ENCODE assay signal across 7 cellular contexts in genomic region chr11:100686476-100686875, GRCh38. TPM values are rescaled to one million over a fixed set of nuclear protein-coding genes. Genes with fewer than 3 reads are reported as not detected.
DNase-seq lines count a peak whose midpoint lies in the region; ATAC-seq and TF ChIP-seq lines count a peak whose summit lies in the region.

No MANE protein-coding gene starts in this region.

- POLR2A ChIA-PET in HCT116 (lab: Charles Lee), result no interaction called here

- H3K4me3 Mint-ChIP-seq in activated naive CD8-positive, alpha-beta T cell treated with anti-CD3 and anti-CD28 coated beads for 36 hours, result peak overlapping the region; percentile 66
- H3K4me3 Mint-ChIP-seq in immature natural killer cell, result peak overlapping the region; percentile 86 to 98 (median 88)
- peak overlapping the region; percentile 98 for H3K4me3 Mint-ChIP-seq in stimulated activated naive B cell treated with anti-CD40 and anti-IgM and Interleukin-4, amounts not matched to agents 10 μg/mL and 1 μg/mL and 100 μg/mL, for 72 hours

- ATAC-seq in HCT116, result no peak
- ATAC-seq in stimulated activated naive B cell treated with anti-CD40 and anti-IgM and Interleukin-4, amounts not matched to agents 10 μg/mL and 1 μg/mL and 100 μg/mL, for 72 hours (replicated peaks), result no peak
- ATAC-seq in HG02588 (IDR thresholded peaks at IDR 0.05; ENCODE audit: unreplicated experiment), result no peak
- no peak for ATAC-seq in HG02870 (IDR thresholded peaks at IDR 0.05; ENCODE audit: unreplicated experiment)
- no peak for ATAC-seq in GM21381 (IDR thresholded peaks at IDR 0.05; ENCODE audit: unreplicated experiment)

- H3K36me3 Mint-ChIP-seq in activated naive CD8-positive, alpha-beta T cell treated with anti-CD3 and anti-CD28 coated beads for 36 hours, result no peaks in the 10 kb centered on the region
- H3K36me3 Mint-ChIP-seq in immature natural killer cell, result no peaks in the 10 kb centered on the region
- no peaks in the 10 kb centered on the region for H3K36me3 Mint-ChIP-seq in stimulated activated naive B cell treated with anti-CD40 and anti-IgM and Interleukin-4, amounts not matched to agents 10 μg/mL and 1 μg/mL and 100 μg/mL, for 72 hours

- no peaks in the 10 kb centered on the region for H3K9me2 ChIP-seq in HCT116 (ENCODE audit: insufficient read depth)

- peak overlapping the region; percentile 69 for H3K4me2 ChIP-seq in HCT116 (ENCODE audit: low read length)

- no peaks in the 10 kb centered on the region for H3K27me3 ChIP-seq in HCT116 (ENCODE audit: insufficient read depth, low read length)

- no peaks in the 10 kb centered on the region for H3K36me3 ChIP-seq in HCT116 (ENCODE audit: control insufficient read depth in 1 of 2, insufficient read depth in 2 of 2, low read length in 2 of 2)

- no peak overlapping the region for H3K27ac ChIP-seq in HCT116 (ENCODE audit: low read depth, low read length)

- no TSS peak for BruUV-seq in HCT116 (replicated peaks; lab: Mats Ljungman, UMichigan)

- RAD21 ChIA-PET in HCT116 (lab: Charles Lee; ENCODE audit: low non-redundant PET in 1 of 2, low total read pairs in 2 of 2, uncharacterized antibody in 2 of 2, unreplicated experiment in 2 of 2), result no interaction called here

- intact Hi-C loops in HCT116 (cut with micrococcal nuclease), result loop anchor here (5.0 kb wide), 1 partner anchor 56 kb away; no protein-coding TSS in a partner anchor

- H3K27me3 Mint-ChIP-seq in activated naive CD8-positive, alpha-beta T cell treated with anti-CD3 and anti-CD28 coated beads for 36 hours, result peaks cover 46% of the 10 kb centered on the region
- H3K27me3 Mint-ChIP-seq in immature natural killer cell (ENCODE audit: low read depth in 3 of 3), result peaks cover 2 to 4% (median 3%) of the 10 kb centered on the region in 3 donors
- no peaks in the 10 kb centered on the region for H3K27me3 Mint-ChIP-seq in stimulated activated naive B cell treated with anti-CD40 and anti-IgM and Interleukin-4, amounts not matched to agents 10 μg/mL and 1 μg/mL and 100 μg/mL, for 72 hours

- H4K20me1 ChIP-seq in HCT116 (ENCODE audit: insufficient read depth), result no peaks in the 10 kb centered on the region

- H2AFZ ChIP-seq in HCT116 (ENCODE audit: low read depth, low read length, poor library complexity, severe bottlenecking), result no peak overlapping the region

- TF ChIP-seq RAD21 in HCT116 (IDR thresholded peaks at IDR 0.05; ENCODE audit: low read depth), result no peak

- H3K79me2 ChIP-seq in HCT116 (ENCODE audit: insufficient read depth, low read length), result peaks cover 35% of the 10 kb centered on the region

- CTCF ChIA-PET in HCT116 (lab: Charles Lee), result no interaction called here

- peak overlapping the region; percentile 74 to 78 for H3K4me3 ChIP-seq in HCT116 (replicated peaks in 1 of 2; ENCODE audit: low read depth in 1 of 2, low read length in 2 of 2)

- H3K4me1 Mint-ChIP-seq in activated naive CD8-positive, alpha-beta T cell treated with anti-CD3 and anti-CD28 coated beads for 36 hours, result peaks cover 18% of the 10 kb centered on the region
- peaks cover 57 to 75% of the 10 kb centered on the region in 2 donors for H3K4me1 Mint-ChIP-seq in immature natural killer cell
- peaks cover 37 to 71% of the 10 kb centered on the region in 2 donors for H3K4me1 Mint-ChIP-seq in stimulated activated naive B cell treated with anti-CD40 and anti-IgM and Interleukin-4, amounts not matched to agents 10 μg/mL and 1 μg/mL and 100 μg/mL, for 72 hours

- H3K9ac ChIP-seq in HCT116 (ENCODE audit: low read length), result peak overlapping the region; percentile 80

- H3K9me3 Mint-ChIP-seq in activated naive CD8-positive, alpha-beta T cell treated with anti-CD3 and anti-CD28 coated beads for 36 hours, result no peaks in the 10 kb centered on the region
- H3K9me3 Mint-ChIP-seq in immature natural killer cell, result no peaks in the 10 kb centered on the region
- H3K9me3 Mint-ChIP-seq in stimulated activated naive B cell treated with anti-CD40 and anti-IgM and Interleukin-4, amounts not matched to agents 10 μg/mL and 1 μg/mL and 100 μg/mL, for 72 hours, result no peaks in the 10 kb centered on the region

- peaks cover 11 to 60% of the 10 kb centered on the region in 2 experiments; a peak in 3 of 4 replicates for H3K4me1 ChIP-seq in HCT116 (ENCODE audit: control insufficient read depth in 1 of 2, insufficient read depth in 2 of 2, low read length in 2 of 2)

- DNase-seq in HCT116 (ENCODE audit: low read depth, low spot score) (no peak), immature natural killer cell (no peak)
- DNase-seq in activated naive CD8-positive, alpha-beta T cell treated with anti-CD3 and anti-CD28 coated beads for 36 hours, result no peak
- no peak for DNase-seq in stimulated activated naive B cell treated with anti-CD40 and anti-IgM and Interleukin-4, amounts not matched to agents 10 μg/mL and 1 μg/mL and 100 μg/mL, for 72 hours

- TF ChIP-seq POLR2A in HCT116 (IDR thresholded peaks at IDR 0.05; ENCODE audit: borderline replicate concordance, extremely low read depth, insufficient read depth, insufficient read length), result no peak

- H3K27ac Mint-ChIP-seq in activated naive CD8-positive, alpha-beta T cell treated with anti-CD3 and anti-CD28 coated beads for 36 hours, result no peak overlapping the region
- H3K27ac Mint-ChIP-seq in immature natural killer cell, result peak overlapping the region in 5 of 6 donors; percentile 42 to 84 (median 72)
- H3K27ac Mint-ChIP-seq in stimulated activated naive B cell treated with anti-CD40 and anti-IgM and Interleukin-4, amounts not matched to agents 10 μg/mL and 1 μg/mL and 100 μg/mL, for 72 hours, result peak overlapping the region; percentile 94

- no peaks in the 10 kb centered on the region for H3K9me3 ChIP-seq in HCT116 (ENCODE audit: control insufficient read depth in 1 of 2, insufficient read depth in 1 of 2, low read depth in 1 of 2, low read length in 2 of 2)

- TF ChIP-seq CTCF in HCT116 (IDR thresholded peaks at IDR 0.05 in 2 of 3, conservative IDR thresholded peaks at IDR 0.05 in 1 of 3; ENCODE audit: borderline replicate concordance in 1 of 3, insufficient read depth in 1 of 3, low read depth in 2 of 3, low read length in 2 of 3), result no peak

TF ChIP-seq in HCT116, 20 proteins besides CTCF, POLR2A, EP300 and RAD21:
- TF ChIP-seq POLR2AphosphoS5 (IDR thresholded peaks at IDR 0.05; ENCODE audit: low read depth, low read length) (no peak), EGR1 (IDR thresholded peaks at IDR 0.05; ENCODE audit: low read depth) (no peak), ZFX (IDR thresholded peaks at IDR 0.05) (no peak), ZNF274 (IDR thresholded peaks at IDR 0.05; ENCODE audit: low read depth, low read length) (no peak), REST (IDR thresholded peaks at IDR 0.05; ENCODE audit: low read depth) (no peak), YY1 (IDR thresholded peaks at IDR 0.05; ENCODE audit: extremely low read depth, insufficient replicate concordance, low read depth, low read length) (no peak), EZH2 (IDR thresholded peaks at IDR 0.05) (no peak), FOSL1 (IDR thresholded peaks at IDR 0.05; ENCODE audit: low read depth) (no peak), JUND (IDR thresholded peaks at IDR 0.05) (no peak)

RNA-seq across cellular contexts. Expression of gene ARHGAP42, which starts 0.6 kb away (rescaled TPM):
- 12.3 TPM for total RNA-seq in HCT116 (2021; ENCODE audit: unreplicated experiment)
- 3.8 and 5.3 TPM in 2 replicates for polyA plus RNA-seq in HCT116 (2012)
- total RNA-seq in activated naive CD8-positive, alpha-beta T cell treated with anti-CD3 and anti-CD28 coated beads for 36 hours, result under 1 TPM; 0.22 to 0.58 TPM
- polyA plus RNA-seq in immature natural killer cell, result 1 to 10 TPM in 1 of 3 donors, under 1 TPM in 2; 0.27 to 1.2 (median 0.74) TPM
